Comparison of ENCODE assay signal across 2 cellular contexts in the genomic region with DNA sequence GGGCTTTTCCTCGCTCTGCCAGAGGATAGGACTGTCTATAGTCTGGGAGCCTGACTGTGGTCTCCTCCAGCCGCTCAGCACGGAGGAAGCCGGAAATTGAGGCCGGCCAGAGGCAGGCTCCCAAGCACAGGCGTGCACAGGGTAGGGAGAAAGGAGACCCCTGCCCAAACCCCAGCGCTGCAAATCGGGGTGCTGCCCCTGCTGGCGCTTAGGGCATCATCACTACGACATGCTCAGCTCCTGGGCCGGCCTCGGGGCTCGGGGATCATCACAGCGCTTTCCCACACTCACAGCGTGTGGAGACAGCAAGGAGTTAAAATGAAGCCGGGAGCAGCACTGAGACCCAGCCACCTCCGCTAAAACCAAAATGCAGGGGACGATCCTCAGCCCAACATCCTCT.
TF ChIP-seq lines count a peak whose summit lies in the region.

No MANE protein-coding gene starts in this region.

TF ChIP-seq in SK-N-SH, 30 proteins besides CTCF, POLR2A, EP300 and RAD21 (continued from another document):
- TF ChIP-seq, protein P1, sequence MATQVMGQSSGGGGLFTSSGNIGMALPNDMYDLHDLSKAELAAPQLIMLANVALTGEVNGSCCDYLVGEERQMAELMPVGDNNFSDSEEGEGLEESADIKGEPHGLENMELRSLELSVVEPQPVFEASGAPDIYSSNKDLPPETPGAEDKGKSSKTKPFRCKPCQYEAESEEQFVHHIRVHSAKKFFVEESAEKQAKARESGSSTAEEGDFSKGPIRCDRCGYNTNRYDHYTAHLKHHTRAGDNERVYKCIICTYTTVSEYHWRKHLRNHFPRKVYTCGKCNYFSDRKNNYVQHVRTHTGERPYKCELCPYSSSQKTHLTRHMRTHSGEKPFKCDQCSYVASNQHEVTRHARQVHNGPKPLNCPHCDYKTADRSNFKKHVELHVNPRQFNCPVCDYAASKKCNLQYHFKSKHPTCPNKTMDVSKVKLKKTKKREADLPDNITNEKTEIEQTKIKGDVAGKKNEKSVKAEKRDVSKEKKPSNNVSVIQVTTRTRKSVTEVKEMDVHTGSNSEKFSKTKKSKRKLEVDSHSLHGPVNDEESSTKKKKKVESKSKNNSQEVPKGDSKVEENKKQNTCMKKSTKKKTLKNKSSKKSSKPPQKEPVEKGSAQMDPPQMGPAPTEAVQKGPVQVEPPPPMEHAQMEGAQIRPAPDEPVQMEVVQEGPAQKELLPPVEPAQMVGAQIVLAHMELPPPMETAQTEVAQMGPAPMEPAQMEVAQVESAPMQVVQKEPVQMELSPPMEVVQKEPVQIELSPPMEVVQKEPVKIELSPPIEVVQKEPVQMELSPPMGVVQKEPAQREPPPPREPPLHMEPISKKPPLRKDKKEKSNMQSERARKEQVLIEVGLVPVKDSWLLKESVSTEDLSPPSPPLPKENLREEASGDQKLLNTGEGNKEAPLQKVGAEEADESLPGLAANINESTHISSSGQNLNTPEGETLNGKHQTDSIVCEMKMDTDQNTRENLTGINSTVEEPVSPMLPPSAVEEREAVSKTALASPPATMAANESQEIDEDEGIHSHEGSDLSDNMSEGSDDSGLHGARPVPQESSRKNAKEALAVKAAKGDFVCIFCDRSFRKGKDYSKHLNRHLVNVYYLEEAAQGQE (IDR thresholded peaks at IDR 0.05; ENCODE audit: low read depth, low read length) = no peak
- TF ChIP-seq NRF1 (IDR thresholded peaks at IDR 0.05; ENCODE audit: low read depth, low read length) (no peak), FOXM1 (IDR thresholded peaks at IDR 0.05; ENCODE audit: low read depth) (no peak), GABPA (IDR thresholded peaks at IDR 0.05; ENCODE audit: low read depth) (no peak)

TF ChIP-seq in SK-N-SH treated with all-trans-retinoic acid at 6 μM for 48 hours, 23 proteins besides CTCF, POLR2A, EP300 and RAD21 (continued from another document):
- TF ChIP-seq, protein P2, sequence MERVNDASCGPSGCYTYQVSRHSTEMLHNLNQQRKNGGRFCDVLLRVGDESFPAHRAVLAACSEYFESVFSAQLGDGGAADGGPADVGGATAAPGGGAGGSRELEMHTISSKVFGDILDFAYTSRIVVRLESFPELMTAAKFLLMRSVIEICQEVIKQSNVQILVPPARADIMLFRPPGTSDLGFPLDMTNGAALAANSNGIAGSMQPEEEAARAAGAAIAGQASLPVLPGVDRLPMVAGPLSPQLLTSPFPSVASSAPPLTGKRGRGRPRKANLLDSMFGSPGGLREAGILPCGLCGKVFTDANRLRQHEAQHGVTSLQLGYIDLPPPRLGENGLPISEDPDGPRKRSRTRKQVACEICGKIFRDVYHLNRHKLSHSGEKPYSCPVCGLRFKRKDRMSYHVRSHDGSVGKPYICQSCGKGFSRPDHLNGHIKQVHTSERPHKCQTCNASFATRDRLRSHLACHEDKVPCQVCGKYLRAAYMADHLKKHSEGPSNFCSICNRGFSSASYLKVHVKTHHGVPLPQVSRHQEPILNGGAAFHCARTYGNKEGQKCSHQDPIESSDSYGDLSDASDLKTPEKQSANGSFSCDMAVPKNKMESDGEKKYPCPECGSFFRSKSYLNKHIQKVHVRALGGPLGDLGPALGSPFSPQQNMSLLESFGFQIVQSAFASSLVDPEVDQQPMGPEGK (CRISPR knock-in tag; IDR thresholded peaks at IDR 0.05; ENCODE audit: borderline replicate concordance) = no peak
- TF ChIP-seq ZNF565 (CRISPR knock-in tag; conservative IDR thresholded peaks at IDR 0.05; ENCODE audit: low read depth) (no peak), TOX (CRISPR knock-in tag; IDR thresholded peaks at IDR 0.05; ENCODE audit: borderline replicate concordance) (no peak), CSDC2 (CRISPR knock-in tag; IDR thresholded peaks at IDR 0.05) (no peak), PPARA (CRISPR knock-in tag; IDR thresholded peaks at IDR 0.05; ENCODE audit: borderline replicate concordance) (no peak), ZNF70 (CRISPR knock-in tag; IDR thresholded peaks at IDR 0.05) (no peak), ARNTL (CRISPR knock-in tag; IDR thresholded peaks at IDR 0.05; ENCODE audit: borderline replicate concordance, low read depth) (no peak), TCF4 (CRISPR knock-in tag; IDR thresholded peaks at IDR 0.05; ENCODE audit: borderline replicate concordance) (no peak), SNAI2 (CRISPR knock-in tag; IDR thresholded peaks at IDR 0.05) (no peak), OSR1 (CRISPR knock-in tag; IDR thresholded peaks at IDR 0.05) (no peak), ZFP3 (CRISPR knock-in tag; IDR thresholded peaks at IDR 0.05) (no peak), ZC3H10 (CRISPR knock-in tag; IDR thresholded peaks at IDR 0.05) (no peak)
- TF ChIP-seq, protein P3, sequence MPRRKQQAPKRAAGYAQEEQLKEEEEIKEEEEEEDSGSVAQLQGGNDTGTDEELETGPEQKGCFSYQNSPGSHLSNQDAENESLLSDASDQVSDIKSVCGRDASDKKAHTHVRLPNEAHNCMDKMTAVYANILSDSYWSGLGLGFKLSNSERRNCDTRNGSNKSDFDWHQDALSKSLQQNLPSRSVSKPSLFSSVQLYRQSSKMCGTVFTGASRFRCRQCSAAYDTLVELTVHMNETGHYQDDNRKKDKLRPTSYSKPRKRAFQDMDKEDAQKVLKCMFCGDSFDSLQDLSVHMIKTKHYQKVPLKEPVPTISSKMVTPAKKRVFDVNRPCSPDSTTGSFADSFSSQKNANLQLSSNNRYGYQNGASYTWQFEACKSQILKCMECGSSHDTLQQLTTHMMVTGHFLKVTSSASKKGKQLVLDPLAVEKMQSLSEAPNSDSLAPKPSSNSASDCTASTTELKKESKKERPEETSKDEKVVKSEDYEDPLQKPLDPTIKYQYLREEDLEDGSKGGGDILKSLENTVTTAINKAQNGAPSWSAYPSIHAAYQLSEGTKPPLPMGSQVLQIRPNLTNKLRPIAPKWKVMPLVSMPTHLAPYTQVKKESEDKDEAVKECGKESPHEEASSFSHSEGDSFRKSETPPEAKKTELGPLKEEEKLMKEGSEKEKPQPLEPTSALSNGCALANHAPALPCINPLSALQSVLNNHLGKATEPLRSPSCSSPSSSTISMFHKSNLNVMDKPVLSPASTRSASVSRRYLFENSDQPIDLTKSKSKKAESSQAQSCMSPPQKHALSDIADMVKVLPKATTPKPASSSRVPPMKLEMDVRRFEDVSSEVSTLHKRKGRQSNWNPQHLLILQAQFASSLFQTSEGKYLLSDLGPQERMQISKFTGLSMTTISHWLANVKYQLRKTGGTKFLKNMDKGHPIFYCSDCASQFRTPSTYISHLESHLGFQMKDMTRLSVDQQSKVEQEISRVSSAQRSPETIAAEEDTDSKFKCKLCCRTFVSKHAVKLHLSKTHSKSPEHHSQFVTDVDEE (CRISPR knock-in tag; IDR thresholded peaks at IDR 0.05) = no peak
